Comparison of ENCODE assay signal across 7 cellular contexts in the genomic region with DNA sequence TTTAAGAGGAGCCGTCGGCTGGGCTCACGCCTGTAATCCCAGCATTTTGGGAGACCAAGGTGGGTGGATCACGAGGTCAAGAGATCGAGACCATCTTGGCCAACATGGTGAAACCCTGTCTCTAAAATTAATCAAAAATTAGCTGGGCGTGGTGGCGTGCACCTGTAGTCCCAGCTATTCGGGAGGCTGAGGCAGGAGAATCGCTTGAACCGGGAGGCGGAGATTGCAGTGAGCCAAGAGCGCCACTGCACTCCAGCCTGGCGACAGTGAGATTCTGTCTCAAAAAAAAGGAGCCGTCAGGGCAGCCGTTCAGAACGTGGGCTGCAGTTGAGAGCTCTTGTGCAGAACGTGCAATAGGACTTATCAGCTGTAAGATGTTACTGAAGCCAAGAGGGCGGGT. TPM values are rescaled to one million over a fixed set of nuclear protein-coding genes. Genes with fewer than 3 reads are reported as not detected.
"Had no signal": no experiment of that assay in that cellular context is flagged by ENCODE, and none has a peak within 500 bp of the region (broad histone marks: within the 10 kb centered on the region; RNA-seq: fewer than 3 reads in every experiment).

No MANE protein-coding gene starts in this region.

RNA-seq across cellular contexts. Expression of gene ZG16, which starts 15.1 kb away (rescaled TPM):
- total RNA-seq: activated CD4-positive, alpha-beta memory T cell treated with anti-CD3 and anti-CD28 coated beads for 36 hours; chondrocyte; dermis microvascular lymphatic vessel endothelial cell; esophagus mucosa; glomerular endothelial cell; mesenteric fat pad; skeletal muscle tissue had no signal

RNA-seq across cellular contexts. Expression of gene PRRT2, which starts 18.8 kb away (rescaled TPM):
- total RNA-seq: dermis microvascular lymphatic vessel endothelial cell, esophagus mucosa had no signal
